In the genomic region with DNA sequence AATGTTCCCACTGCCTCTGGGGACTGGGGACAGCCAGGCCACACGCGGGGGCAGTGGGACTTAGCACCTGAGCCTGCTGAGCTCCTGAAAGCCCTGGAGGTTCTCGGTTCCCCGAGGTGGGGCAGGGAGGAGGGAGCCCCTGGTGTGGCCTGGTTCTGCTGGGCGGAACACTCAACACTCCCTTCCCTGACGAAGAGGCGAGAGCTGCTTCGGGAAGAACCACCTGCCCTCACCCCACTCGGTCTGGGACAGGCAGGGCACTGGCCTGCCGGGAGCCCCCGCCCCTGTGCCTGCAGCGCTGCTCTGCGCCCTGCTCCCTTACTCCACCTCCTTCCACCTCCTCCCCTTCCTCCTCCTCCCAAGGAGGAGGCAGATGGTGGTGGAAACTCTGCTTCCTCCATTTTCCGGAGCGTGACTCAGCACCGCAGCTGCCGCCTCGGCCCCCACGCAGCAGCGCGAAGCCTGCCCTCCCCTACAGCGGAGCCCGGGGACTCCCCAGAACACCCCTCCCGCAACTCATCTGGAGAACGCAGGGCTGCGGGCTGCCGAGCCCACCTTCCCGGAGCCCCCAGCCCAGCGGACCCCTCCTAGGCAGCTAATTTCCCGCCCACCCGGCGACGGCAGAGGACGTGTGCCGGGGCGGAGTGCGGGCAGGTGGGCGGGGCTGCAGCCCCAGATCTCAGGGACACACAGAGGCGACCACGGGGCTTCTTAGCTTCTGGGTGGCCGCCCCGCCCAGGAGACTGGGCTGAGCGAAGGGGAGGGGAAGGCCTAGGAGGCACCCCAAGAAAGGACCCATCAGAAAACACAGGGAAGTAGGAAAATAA, we compare ENCODE assay signal across 8 cellular contexts. TPM values are rescaled to one million over a fixed set of nuclear protein-coding genes. Genes with fewer than 3 reads are reported as not detected.
DNase-seq lines count a peak whose midpoint lies in the region; ATAC-seq and TF ChIP-seq lines count a peak whose summit lies in the region.

No MANE protein-coding gene starts in this region.

- CTCF ChIA-PET in SK-N-SH (lab: Yijun Ruan, JAX), result interaction anchor here (1.4 kb wide), 2 partner anchors 32 to 46 kb away, joined by 3 to 6 read pairs; no protein-coding TSS in a partner anchor

- no peaks in the 10 kb centered on the region for H3K9me3 ChIP-seq in SK-N-SH

- TF ChIP-seq EP300 in SK-N-SH (IDR thresholded peaks at IDR 0.05; ENCODE audit: borderline replicate concordance in 1 of 2, low read depth in 1 of 2, low read length in 1 of 2), result no peak

- H3K36me3 Mint-ChIP-seq in memory B cell, result no peaks in the 10 kb centered on the region

- H3K9me3 Mint-ChIP-seq in memory B cell, result peaks cover 3% of the 10 kb centered on the region

- POLR2A ChIA-PET in SK-N-SH (lab: Yijun Ruan, JAX), result no interaction called here

- H3K27me3 ChIP-seq in SK-N-SH (ENCODE audit: insufficient read depth), result no peaks in the 10 kb centered on the region

- no peaks in the 10 kb centered on the region for H3K9me2 ChIP-seq in SK-N-SH

- H3K4me1 ChIP-seq in SK-N-SH (ENCODE audit: control insufficient read depth in 1 of 2, insufficient read depth in 2 of 2, low read depth in 1 of 2, low read length in 1 of 2), result peaks cover 26% of the 10 kb centered on the region in 2 experiments; a peak in 3 of 4 replicates

- H2AFZ ChIP-seq in SK-N-SH (ENCODE audit: low read depth), result no peak overlapping the region

- peak overlapping the region; percentile 90 for H3K4me3 Mint-ChIP-seq in memory B cell

- H3F3A ChIP-seq in SK-N-SH (replicated peaks; ENCODE audit: insufficient read depth), result peaks cover 7% of the 10 kb centered on the region

- H3K27me3 Mint-ChIP-seq in memory B cell, result no peaks in the 10 kb centered on the region

- TF ChIP-seq CTCF in SK-N-SH (IDR thresholded peaks at IDR 0.05), result no peak

- 69% methylated on average over 30 of the region's 43 CpGs for WGBS in SK-N-SH (ENCODE audit: low lambda C conversion rate)

- peak; percentile 89 for DNase-seq in GDM1 (lab: John Stamatoyannopoulos, UW)
- DNase-seq in NCI-H2171 (lab: John Stamatoyannopoulos, UW), result peak; percentile 91
- DNase-seq in activated CD4-positive, alpha-beta T cell treated with anti-CD3 and anti-CD28 coated beads, Interleukin-2, amount 50 U/mL, for 4 hours, result peak; percentile 78 to 81
- peak; percentile 38 for DNase-seq in effector CD8-positive, alpha-beta T cell (lab: John Stamatoyannopoulos, UW)
- DNase-seq in memory B cell (ENCODE audit: low spot score in 2 of 2), result peak; percentile 41 to 64
- DNase-seq in stimulated activated CD8-positive, alpha-beta memory T cell treated with anti-CD3 and anti-CD28 coated beads, Interleukin-12 subunit alpha, Interleukin-12 subunit beta, amount 100 ng/mL, for 1 hour (ENCODE audit: low read depth), result peak; percentile 57
- no peak for DNase-seq in SK-N-SH

- no peak overlapping the region for H3K27ac ChIP-seq in SK-N-SH (ENCODE audit: low read depth in 2 of 2, low read length in 1 of 2)

- H3K4me3 ChIP-seq in SK-N-SH (ENCODE audit: low read depth in 2 of 2, low read length in 1 of 2), result no peak overlapping the region

- no peaks in the 10 kb centered on the region for H4K20me1 ChIP-seq in SK-N-SH (ENCODE audit: insufficient read depth)

- H3K4me1 Mint-ChIP-seq in memory B cell, result peaks cover 27% of the 10 kb centered on the region

- ATAC-seq in HG02610 (IDR thresholded peaks at IDR 0.05; ENCODE audit: unreplicated experiment) (peak; percentile 32), memory B cell (ENCODE audit: low read depth) (peak; percentile 57)

- no peak overlapping the region; the same call in 1 of the 2 replicates for H3K4me2 ChIP-seq in SK-N-SH

- H3K27ac Mint-ChIP-seq in memory B cell, result peak overlapping the region; percentile 91

- no peak overlapping the region for H3K9ac ChIP-seq in SK-N-SH

- TF ChIP-seq RAD21 in SK-N-SH (IDR thresholded peaks at IDR 0.05; ENCODE audit: low read length), result no peak

- peaks cover under 1% of the 10 kb centered on the region; the same call in 1 of the 2 replicates for H3K79me2 ChIP-seq in SK-N-SH (ENCODE audit: insufficient read depth)

- H3K36me3 ChIP-seq in SK-N-SH (replicated peaks in 1 of 2; ENCODE audit: control insufficient read depth in 1 of 2, insufficient read depth in 2 of 2, low read length in 1 of 2), result no peaks in the 10 kb centered on the region

TF ChIP-seq in SK-N-SH, 30 proteins besides CTCF, POLR2A, EP300 and RAD21:
- no peak for TF ChIP-seq TEAD4 (IDR thresholded peaks at IDR 0.05; ENCODE audit: borderline replicate concordance, insufficient read depth)
- TF ChIP-seq, protein P1, sequence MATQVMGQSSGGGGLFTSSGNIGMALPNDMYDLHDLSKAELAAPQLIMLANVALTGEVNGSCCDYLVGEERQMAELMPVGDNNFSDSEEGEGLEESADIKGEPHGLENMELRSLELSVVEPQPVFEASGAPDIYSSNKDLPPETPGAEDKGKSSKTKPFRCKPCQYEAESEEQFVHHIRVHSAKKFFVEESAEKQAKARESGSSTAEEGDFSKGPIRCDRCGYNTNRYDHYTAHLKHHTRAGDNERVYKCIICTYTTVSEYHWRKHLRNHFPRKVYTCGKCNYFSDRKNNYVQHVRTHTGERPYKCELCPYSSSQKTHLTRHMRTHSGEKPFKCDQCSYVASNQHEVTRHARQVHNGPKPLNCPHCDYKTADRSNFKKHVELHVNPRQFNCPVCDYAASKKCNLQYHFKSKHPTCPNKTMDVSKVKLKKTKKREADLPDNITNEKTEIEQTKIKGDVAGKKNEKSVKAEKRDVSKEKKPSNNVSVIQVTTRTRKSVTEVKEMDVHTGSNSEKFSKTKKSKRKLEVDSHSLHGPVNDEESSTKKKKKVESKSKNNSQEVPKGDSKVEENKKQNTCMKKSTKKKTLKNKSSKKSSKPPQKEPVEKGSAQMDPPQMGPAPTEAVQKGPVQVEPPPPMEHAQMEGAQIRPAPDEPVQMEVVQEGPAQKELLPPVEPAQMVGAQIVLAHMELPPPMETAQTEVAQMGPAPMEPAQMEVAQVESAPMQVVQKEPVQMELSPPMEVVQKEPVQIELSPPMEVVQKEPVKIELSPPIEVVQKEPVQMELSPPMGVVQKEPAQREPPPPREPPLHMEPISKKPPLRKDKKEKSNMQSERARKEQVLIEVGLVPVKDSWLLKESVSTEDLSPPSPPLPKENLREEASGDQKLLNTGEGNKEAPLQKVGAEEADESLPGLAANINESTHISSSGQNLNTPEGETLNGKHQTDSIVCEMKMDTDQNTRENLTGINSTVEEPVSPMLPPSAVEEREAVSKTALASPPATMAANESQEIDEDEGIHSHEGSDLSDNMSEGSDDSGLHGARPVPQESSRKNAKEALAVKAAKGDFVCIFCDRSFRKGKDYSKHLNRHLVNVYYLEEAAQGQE (IDR thresholded peaks at IDR 0.05; ENCODE audit: low read depth, low read length), result no peak
- TF ChIP-seq POLR2AphosphoS5 (IDR thresholded peaks at IDR 0.05; ENCODE audit: low read depth, low read length), result no peak
- TF ChIP-seq PBX3 (IDR thresholded peaks at IDR 0.05), result no peak
- TF ChIP-seq MXI1 (IDR thresholded peaks at IDR 0.05; ENCODE audit: low read depth, low read length), result no peak
- TF ChIP-seq MEF2A (IDR thresholded peaks at IDR 0.05; ENCODE audit: borderline replicate concordance, low read depth), result no peak
- no peak for TF ChIP-seq CHD2 (IDR thresholded peaks at IDR 0.05; ENCODE audit: low read length, partially characterized antibody)
- TF ChIP-seq NRF1 (IDR thresholded peaks at IDR 0.05; ENCODE audit: low read depth, low read length), result no peak
- TF ChIP-seq EZH2phosphoT487 (IDR thresholded peaks at IDR 0.05; ENCODE audit: borderline replicate concordance, low read depth), result no peak
- no peak for TF ChIP-seq JUND (IDR thresholded peaks at IDR 0.05)
- TF ChIP-seq, protein P2, sequence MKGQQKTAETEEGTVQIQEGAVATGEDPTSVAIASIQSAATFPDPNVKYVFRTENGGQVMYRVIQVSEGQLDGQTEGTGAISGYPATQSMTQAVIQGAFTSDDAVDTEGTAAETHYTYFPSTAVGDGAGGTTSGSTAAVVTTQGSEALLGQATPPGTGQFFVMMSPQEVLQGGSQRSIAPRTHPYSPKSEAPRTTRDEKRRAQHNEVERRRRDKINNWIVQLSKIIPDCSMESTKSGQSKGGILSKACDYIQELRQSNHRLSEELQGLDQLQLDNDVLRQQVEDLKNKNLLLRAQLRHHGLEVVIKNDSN (IDR thresholded peaks at IDR 0.05; ENCODE audit: borderline replicate concordance, low read depth), result no peak
- no peak for TF ChIP-seq SIN3A (IDR thresholded peaks at IDR 0.05; ENCODE audit: borderline replicate concordance, low read depth, low read length)
- no peak for TF ChIP-seq GATA2 (CRISPR knock-in tag; IDR thresholded peaks at IDR 0.05)
- TF ChIP-seq, protein P3, sequence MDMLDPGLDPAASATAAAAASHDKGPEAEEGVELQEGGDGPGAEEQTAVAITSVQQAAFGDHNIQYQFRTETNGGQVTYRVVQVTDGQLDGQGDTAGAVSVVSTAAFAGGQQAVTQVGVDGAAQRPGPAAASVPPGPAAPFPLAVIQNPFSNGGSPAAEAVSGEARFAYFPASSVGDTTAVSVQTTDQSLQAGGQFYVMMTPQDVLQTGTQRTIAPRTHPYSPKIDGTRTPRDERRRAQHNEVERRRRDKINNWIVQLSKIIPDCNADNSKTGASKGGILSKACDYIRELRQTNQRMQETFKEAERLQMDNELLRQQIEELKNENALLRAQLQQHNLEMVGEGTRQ (IDR thresholded peaks at IDR 0.05; ENCODE audit: borderline replicate concordance, low read depth, low read length), result no peak
- TF ChIP-seq YY1 (IDR thresholded peaks at IDR 0.05; ENCODE audit: low read depth), result no peak
- TF ChIP-seq FOXJ3 (CRISPR knock-in tag; IDR thresholded peaks at IDR 0.05), result no peak

RNA-seq across cellular contexts. Expression of gene INF2, which starts 11.7 kb away (rescaled TPM):
- 20.1 and 32.5 TPM in 2 replicates for polyA plus RNA-seq in SK-N-SH (2012; rRNA removed)
- polyA plus RNA-seq in SK-N-SH (2012; cell fraction: cytosol; rRNA removed), result 15.4 and 20.2 TPM in 2 replicates
- polyA plus RNA-seq in SK-N-SH (2012; cell fraction: nucleus; rRNA removed), result 97.9 and 115 TPM in 2 replicates

RNA-seq across cellular contexts. Expression of gene ADSS1, which starts 46.3 kb away (rescaled TPM):
- 11.8 and 14.3 TPM in 2 replicates for polyA plus RNA-seq in SK-N-SH (2012; rRNA removed)
- polyA plus RNA-seq in SK-N-SH (2012; cell fraction: cytosol; rRNA removed), result 11.0 and 11.2 TPM in 2 replicates
- polyA plus RNA-seq in SK-N-SH (2012; cell fraction: nucleus; rRNA removed), result 44.6 and 48.8 TPM in 2 replicates
